10 cellular contexts compared by ENCODE assay signal in genomic region chr17:40486513-40487370, GRCh38. TPM values are rescaled to one million over a fixed set of nuclear protein-coding genes. Genes with fewer than 3 reads are reported as not detected.
DNase-seq lines count a peak whose midpoint lies in the region; ATAC-seq and TF ChIP-seq lines count a peak whose summit lies in the region.
"Had no signal": no experiment of that assay in that cellular context is flagged by ENCODE, and none has a peak within 500 bp of the region (broad histone marks: within the 10 kb centered on the region; RNA-seq: fewer than 3 reads in every experiment).

No MANE protein-coding gene starts in this region.

- CTCF ChIA-PET in activated naive CD4-positive, alpha-beta T cell treated with anti-CD3 and anti-CD28 coated beads, Interleukin-2, amount 10 ng/mL, durations not matched to agents 7 days and 5 days (lab: Charles Lee): interaction anchor here (0.8 to 2.7 kb wide), 5 partner anchors 10 to 47 kb away, joined by 3 to 13 read pairs (median 8); no protein-coding TSS in a partner anchor

- peaks cover 5% of the 10 kb centered on the region for H3K36me3 Mint-ChIP-seq in activated naive CD4-positive, alpha-beta T cell treated with anti-CD3 and anti-CD28 coated beads, Interleukin-2, amount 10 ng/mL, durations not matched to agents 7 days and 5 days
- H3K36me3 Mint-ChIP-seq: CD8-positive, alpha-beta T cell had no signal

- H3K4me1 Mint-ChIP-seq in activated naive CD4-positive, alpha-beta T cell treated with anti-CD3 and anti-CD28 coated beads, Interleukin-2, amount 10 ng/mL, durations not matched to agents 7 days and 5 days: peaks cover 98% of the 10 kb centered on the region

- H3K9me3 ChIP-seq in gastroesophageal sphincter: no peaks in the 10 kb centered on the region
- no peaks in the 10 kb centered on the region for H3K9me3 ChIP-seq in suprapubic skin
- H3K9me3 ChIP-seq in ascending aorta: no peaks in the 10 kb centered on the region

- H3K9me3 Mint-ChIP-seq in activated naive CD4-positive, alpha-beta T cell treated with anti-CD3 and anti-CD28 coated beads, Interleukin-2, amount 10 ng/mL, durations not matched to agents 7 days and 5 days: no peaks in the 10 kb centered on the region
- H3K9me3 Mint-ChIP-seq: activated naive CD4-positive, alpha-beta T cell treated with anti-CD3 and anti-CD28 coated beads, Interleukin-2, amount 50 U/mL, for 72 hours; CD8-positive, alpha-beta T cell had no signal

- H3K4me1 ChIP-seq in gastroesophageal sphincter: peaks cover 0 to 41% (median 20%) of the 10 kb centered on the region in 3 donors
- H3K4me1 ChIP-seq in suprapubic skin: peaks cover 81% of the 10 kb centered on the region
- no peaks in the 10 kb centered on the region for H3K4me1 ChIP-seq in ascending aorta

- H3K27me3 ChIP-seq in gastroesophageal sphincter (no peaks in the 10 kb centered on the region), suprapubic skin (no peaks in the 10 kb centered on the region), ascending aorta (no peaks in the 10 kb centered on the region)

- H3K4me3 Mint-ChIP-seq in activated naive CD4-positive, alpha-beta T cell treated with anti-CD3 and anti-CD28 coated beads, Interleukin-2, amount 10 ng/mL, durations not matched to agents 7 days and 5 days: no peak overlapping the region
- H3K4me3 Mint-ChIP-seq: CD8-positive, alpha-beta T cell had no signal

- DNase-seq in activated naive CD4-positive, alpha-beta T cell treated with anti-CD3 and anti-CD28 coated beads, Interleukin-2, amount 10 ng/mL, durations not matched to agents 7 days and 5 days: no peak
- no peak for DNase-seq in activated naive CD4-positive, alpha-beta T cell (lab: John Stamatoyannopoulos, UW)
- peak; percentile 78 for DNase-seq in SW480 (ENCODE audit: low spot score)
- DNase-seq in suprapubic skin (ENCODE audit: low spot score in 2 of 2): no peak
- no peak for DNase-seq in ascending aorta (ENCODE audit: low spot score in 2 of 2)
- DNase-seq in DMS 273 treated with DMSO at 0.1 percent for 48 hours (lab: John Stamatoyannopoulos, UW): no peak

- H3K27ac Mint-ChIP-seq in activated naive CD4-positive, alpha-beta T cell treated with anti-CD3 and anti-CD28 coated beads, Interleukin-2, amount 10 ng/mL, durations not matched to agents 7 days and 5 days: peak overlapping the region; percentile 76
- H3K27ac Mint-ChIP-seq: CD8-positive, alpha-beta T cell had no signal

- no peaks in the 10 kb centered on the region for H3K27me3 Mint-ChIP-seq in activated naive CD4-positive, alpha-beta T cell treated with anti-CD3 and anti-CD28 coated beads, Interleukin-2, amount 10 ng/mL, durations not matched to agents 7 days and 5 days

- H3K36me3 ChIP-seq in gastroesophageal sphincter (no peaks in the 10 kb centered on the region), suprapubic skin (peaks cover 32% of the 10 kb centered on the region), ascending aorta (no peaks in the 10 kb centered on the region)

- ATAC-seq in gastroesophageal sphincter (no peak), HG02588 (IDR thresholded peaks at IDR 0.05; ENCODE audit: unreplicated experiment) (no peak)

- TF ChIP-seq CTCF in gastroesophageal sphincter (IDR thresholded peaks at IDR 0.05) (no peak), suprapubic skin (IDR thresholded peaks at IDR 0.05) (no peak), ascending aorta (IDR thresholded peaks at IDR 0.05) (no peak)

- intact Hi-C loops in ascending aorta (cut with DNase I): no loop called here

- TF ChIP-seq EP300 in gastroesophageal sphincter (IDR thresholded peaks at IDR 0.05) (no peak), suprapubic skin (IDR thresholded peaks at IDR 0.05) (no peak)

- WGBS in gastroesophageal sphincter (ENCODE audit: low coverage in 1 of 2), 2 donors: 83 to 87% methylated on average over 9 to 10 of the region's 12 CpGs
- WGBS in suprapubic skin: 64% methylated on average over 12 of the region's 12 CpGs

- TF ChIP-seq POLR2A in gastroesophageal sphincter (IDR thresholded peaks at IDR 0.05) (no peak), suprapubic skin (IDR thresholded peaks at IDR 0.05) (no peak)

- no peak overlapping the region for H3K4me3 ChIP-seq in gastroesophageal sphincter
- H3K4me3 ChIP-seq in suprapubic skin: no peak overlapping the region
- no peak overlapping the region for H3K4me3 ChIP-seq in ascending aorta

- H3K27ac ChIP-seq in gastroesophageal sphincter: peak overlapping the region in 3 of 4 donors; percentile 35 to 75 (median 61)
- H3K27ac ChIP-seq in suprapubic skin: peak overlapping the region; percentile 91
- peak overlapping the region in 1 of 2 donors; percentile 1 for H3K27ac ChIP-seq in ascending aorta

RNA-seq across cellular contexts. Expression of gene TNS4, which starts 14.7 kb away (rescaled TPM):
- 1 to 10 TPM in 1 of 4 donors, not detected in 3; 2.2 TPM for total RNA-seq in gastroesophageal sphincter
- total RNA-seq in suprapubic skin: 1,000 to 10,000 TPM in 2 of 4 donors, 100 to 1,000 TPM in 2; 730 to 1,745 (median 1,078) TPM
- total RNA-seq in ascending aorta: not detected

RNA-seq across cellular contexts. Expression of gene IGFBP4, which starts 43.5 kb away (rescaled TPM):
- 100 to 1,000 TPM; 209 to 428 (median 281) TPM for total RNA-seq in gastroesophageal sphincter
- total RNA-seq in suprapubic skin: 10 to 100 TPM; 45.0 to 88.8 (median 74.6) TPM
- 1,295 TPM for total RNA-seq in ascending aorta

Comparison
In these comparisons a context has a peak if more than half of its experiments do, and no peak if none do; other contexts are left out.
1. RNA of gene TNS4, which starts 14.7 kb away (total RNA-seq): 730 to 1,745 TPM in suprapubic skin; not detected in ascending aorta (single experiment) and 2.2 TPM in gastroesophageal sphincter; every median in the first group is over 100 times any median in the second.